In genomic region chr20:21982559-21982958, GRCh38 we compare ENCODE assay signal across 21 cellular contexts.
"Had no signal": no experiment of that assay in that cellular context is flagged by ENCODE, and none has a peak within 500 bp of the region (broad histone marks: within the 10 kb centered on the region; RNA-seq: fewer than 3 reads in every experiment).

No MANE protein-coding gene starts in this region.

- H3K27me3 ChIP-seq: left lung, tibial nerve had no signal

- H3K27me3 Mint-ChIP-seq: activated CD4-positive, alpha-beta T cell treated with anti-CD3 and anti-CD28 coated beads, Interleukin-2, amount 10 ng/mL, durations not matched to agents 7 days and 5 days; activated naive CD4-positive, alpha-beta T cell treated with anti-CD3 and anti-CD28 coated beads, Interleukin-2, amount 50 U/mL, for 24 hours; T-cell had no signal

- H3K9me3 Mint-ChIP-seq: endodermal cell had no signal

- H3K27ac ChIP-seq: left lung, WERI-Rb-1 had no signal

- ATAC-seq: activated CD8-positive, alpha-beta T cell treated with anti-CD3 and anti-CD28 coated beads, Interleukin-2, amount 10 ng/mL, durations not matched to agents 7 days and 5 days; left lung; SK-N-SH treated with all-trans-retinoic acid at 6 μM for 48 hours; T-cell had no signal

- H3K36me3 Mint-ChIP-seq: activated naive CD4-positive, alpha-beta T cell treated with anti-CD3 and anti-CD28 coated beads, Interleukin-2, amount 50 U/mL, for 24 hours; T-cell had no signal

- H3K27ac Mint-ChIP-seq: activated CD4-positive, alpha-beta T cell treated with anti-CD3 and anti-CD28 coated beads, Interleukin-2, amount 10 ng/mL, durations not matched to agents 7 days and 5 days; activated CD8-positive, alpha-beta T cell treated with anti-CD3 and anti-CD28 coated beads, Interleukin-2, amount 10 ng/mL, durations not matched to agents 7 days and 5 days; activated naive CD4-positive, alpha-beta T cell treated with anti-CD3 and anti-CD28 coated beads, Interleukin-2, amount 50 U/mL, for 24 hours; endodermal cell; nephron progenitor cell; T-cell; T-helper 2 cell treated with Interferon-gamma antibody and Interleukin-4, amounts not matched to agents 5 μg/mL and 100 μg/mL, for 36 hours had no signal

- H3K9me3 ChIP-seq: tibial nerve had no signal

- DNase-seq: activated CD4-positive, alpha-beta T cell treated with anti-CD3 and anti-CD28 coated beads, Interleukin-2, amount 10 ng/mL, durations not matched to agents 7 days and 5 days; activated CD4-positive, CD25-positive, alpha-beta regulatory T cell treated with anti-CD3 and anti-CD28 coated beads, Interleukin-2, amount 50 U/mL, for 72 hours; activated CD8-positive, alpha-beta T cell treated with anti-CD3 and anti-CD28 coated beads, Interleukin-2, amount 10 ng/mL, durations not matched to agents 7 days and 5 days; activated gamma-delta T cell treated with Interleukin-2 at 50 U/mL for 16 hours; activated T-cell treated with anti-CD3 and anti-CD28 coated beads, Interleukin-2, amount 50 U/mL, for 1 hour; cerebellar nuclear complex; cortex of kidney; endodermal cell; left lung; mammary epithelial cell; nephron progenitor cell; nucleus accumbens; posterior cingulate gyrus; stimulated activated CD4-positive, alpha-beta T cell treated with anti-CD3 and anti-CD28 coated beads, Interleukin-4, amount 100 ng/mL, for 24 hours; stimulated activated naive CD4-positive, alpha-beta T cell treated with Interleukin-2 at 50 U/mL for 16 hours; T-cell; WERI-Rb-1 had no signal

- H3K4me1 ChIP-seq: left lung had no signal

- H3K4me3 Mint-ChIP-seq: activated CD4-positive, alpha-beta T cell treated with anti-CD3 and anti-CD28 coated beads, Interleukin-2, amount 10 ng/mL, durations not matched to agents 7 days and 5 days; activated CD8-positive, alpha-beta T cell treated with anti-CD3 and anti-CD28 coated beads, Interleukin-2, amount 10 ng/mL, durations not matched to agents 7 days and 5 days; activated naive CD4-positive, alpha-beta T cell treated with anti-CD3 and anti-CD28 coated beads, Interleukin-2, amount 50 U/mL, for 24 hours; endodermal cell; nephron progenitor cell; T-cell; T-helper 2 cell treated with Interferon-gamma antibody and Interleukin-4, amounts not matched to agents 5 μg/mL and 100 μg/mL, for 36 hours had no signal

- H3K4me1 Mint-ChIP-seq: activated CD4-positive, alpha-beta T cell treated with anti-CD3 and anti-CD28 coated beads, Interleukin-2, amount 10 ng/mL, durations not matched to agents 7 days and 5 days; activated naive CD4-positive, alpha-beta T cell treated with anti-CD3 and anti-CD28 coated beads, Interleukin-2, amount 50 U/mL, for 24 hours; T-cell had no signal

- H3K4me3 ChIP-seq: left lung, tibial nerve had no signal

- H3K36me3 ChIP-seq: left lung, tibial nerve, WERI-Rb-1 had no signal
